13 cellular contexts compared by ENCODE assay signal in genomic region chr2:217980036-217980435, GRCh38. TPM values are rescaled to one million over a fixed set of nuclear protein-coding genes. Genes with fewer than 3 reads are reported as not detected.
DNase-seq lines count a peak whose midpoint lies in the region; ATAC-seq and TF ChIP-seq lines count a peak whose summit lies in the region.
"Had no signal": no experiment of that assay in that cellular context is flagged by ENCODE, and none has a peak within 500 bp of the region (broad histone marks: within the 10 kb centered on the region; RNA-seq: fewer than 3 reads in every experiment).

No MANE protein-coding gene starts in this region.

- peaks cover 95% of the 10 kb centered on the region for H4K20me1 ChIP-seq in smooth muscle cell (ENCODE audit: low read depth)

- no peaks in the 10 kb centered on the region for H3F3A ChIP-seq in smooth muscle cell (ENCODE audit: low read depth)

- H2AFZ ChIP-seq in smooth muscle cell (ENCODE audit: low read depth): no peak overlapping the region

- DNase-seq in CD14-positive monocyte (ENCODE audit: low spot score) (peak; percentile 44), lower leg skin (ENCODE audit: low spot score in 2 of 2) (peak; percentile 82 to 95), smooth muscle cell (lab: John Stamatoyannopoulos, UW; ENCODE audit: unreplicated experiment) (no peak), DMS79 (lab: John Stamatoyannopoulos, UW) (no peak), NCI-H446 (lab: John Stamatoyannopoulos, UW) (no peak), T-helper 2 cell (no peak)
- DNase-seq: activated naive CD4-positive, alpha-beta T cell treated with anti-CD3 and anti-CD28 coated beads, Interleukin-2, amount 50 U/mL, for 16 hours; stimulated activated naive CD8-positive, alpha-beta T cell treated with anti-CD3 and anti-CD28 coated beads, Interleukin-15, Interleukin-2, amounts not matched to agents 100 U/mL and 50 U/mL, for 24 hours had no signal

- peaks cover 2 to 30% of the 10 kb centered on the region in 2 donors for H3K4me1 ChIP-seq in esophagus (ENCODE audit: control insufficient read depth in 2 of 2, insufficient read depth in 2 of 2, low read length in 1 of 2)
- peaks cover 19% of the 10 kb centered on the region for H3K4me1 ChIP-seq in smooth muscle cell (ENCODE audit: low read depth)
- H3K4me1 ChIP-seq: SJCRH30 had no signal

- H3K27me3 Mint-ChIP-seq in CD14-positive monocyte (ENCODE audit: low read depth in 3 of 3): peaks cover 0 to 2% (median under 1%) of the 10 kb centered on the region in 3 donors

- H3K4me1 Mint-ChIP-seq in CD14-positive monocyte: no peaks in the 10 kb centered on the region
- H3K4me1 Mint-ChIP-seq: central memory CD8-positive, alpha-beta T cell; memory B cell had no signal

- ATAC-seq in HG03196 (IDR thresholded peaks at IDR 0.05; ENCODE audit: unreplicated experiment): no peak
- ATAC-seq: stimulated activated naive CD8-positive, alpha-beta T cell treated with anti-CD3 and anti-CD28 coated beads, Interleukin-15, Interleukin-2, amounts not matched to agents 100 U/mL and 50 U/mL, for 24 hours had no signal

- H3K4me2 ChIP-seq in smooth muscle cell: peak overlapping the region; percentile 94

- H3K36me3 ChIP-seq in esophagus (ENCODE audit: control insufficient read depth in 2 of 2, insufficient read depth in 2 of 2, low read length in 1 of 2): no peaks in the 10 kb centered on the region
- no peaks in the 10 kb centered on the region for H3K36me3 ChIP-seq in smooth muscle cell (ENCODE audit: low read depth)
- H3K36me3 ChIP-seq: SJCRH30 had no signal

- H3K4me3 ChIP-seq in esophagus (ENCODE audit: low read depth in 1 of 2, low read length in 2 of 2): no peak overlapping the region
- H3K4me3 ChIP-seq in lower leg skin (ENCODE audit: low read depth, poor library complexity, severe bottlenecking): no peak overlapping the region
- no peak overlapping the region for H3K4me3 ChIP-seq in smooth muscle cell
- H3K4me3 ChIP-seq: SJCRH30 had no signal

- H3K27me3 ChIP-seq in esophagus (ENCODE audit: control insufficient read depth in 1 of 2, insufficient read depth in 2 of 2, low read length in 2 of 2): no peaks in the 10 kb centered on the region
- H3K27me3 ChIP-seq in smooth muscle cell (ENCODE audit: low read depth): no peaks in the 10 kb centered on the region
- H3K27me3 ChIP-seq: SJCRH30 had no signal

- intact Hi-C loops in CD14-positive monocyte (cut with micrococcal nuclease) (loop anchor here in 1 of 2 donors (10.0 kb wide), 1 partner anchor 85 kb away; no protein-coding TSS in a partner anchor), lower leg skin (cut with DNase I; ENCODE audit: low total_unique reads) (no loop called here)

- no peak overlapping the region for H3K9ac ChIP-seq in smooth muscle cell (ENCODE audit: low read depth)

- H3K27ac Mint-ChIP-seq in CD14-positive monocyte: no peak overlapping the region
- H3K27ac Mint-ChIP-seq: memory B cell had no signal

- H3K4me3 Mint-ChIP-seq in CD14-positive monocyte: no peak overlapping the region
- H3K4me3 Mint-ChIP-seq: central memory CD8-positive, alpha-beta T cell; memory B cell had no signal

- H3K9me3 ChIP-seq in esophagus (ENCODE audit: control insufficient read depth in 2 of 2, insufficient read depth in 1 of 2, low read depth in 1 of 2, low read length in 1 of 2) (peaks cover 0 to 2% of the 10 kb centered on the region in 2 donors), smooth muscle cell (replicated peaks; ENCODE audit: low read depth) (no peaks in the 10 kb centered on the region)
- H3K9me3 ChIP-seq: SJCRH30 had no signal

- WGBS in esophagus, 2 donors: 36 to 43% methylated on average over 4 to 5 of the region's 5 CpGs
- 33 to 36% methylated on average over 5 of the region's 5 CpGs for WGBS in lower leg skin, 2 donors
- 75% methylated on average over 5 of the region's 5 CpGs for whole genome bisulfite sequencing in smooth muscle cell (ENCODE audit: low lambda C conversion rate)

- no peak for TF ChIP-seq POLR2A in lower leg skin (IDR thresholded peaks at IDR 0.05)

- peak overlapping the region; percentile 0 to 54 for H3K27ac ChIP-seq in esophagus (ENCODE audit: low read depth in 2 of 2, low read length in 1 of 2)
- peak overlapping the region; percentile 43 for H3K27ac ChIP-seq in smooth muscle cell (ENCODE audit: low read depth)
- H3K27ac ChIP-seq: SJCRH30 had no signal

- no peaks in the 10 kb centered on the region for H3K36me3 Mint-ChIP-seq in CD14-positive monocyte
- H3K36me3 Mint-ChIP-seq: memory B cell had no signal

- H3K9me3 Mint-ChIP-seq in CD14-positive monocyte: peaks cover 0 to 5% (median 0%) of the 10 kb centered on the region in 7 donors
- H3K9me3 Mint-ChIP-seq: central memory CD8-positive, alpha-beta T cell had no signal

- TF ChIP-seq CTCF in CD14-positive monocyte (IDR thresholded peaks at IDR 0.05): no peak
- no peak for TF ChIP-seq CTCF in lower leg skin (IDR thresholded peaks at IDR 0.05)
- TF ChIP-seq CTCF in smooth muscle cell (IDR thresholded peaks at IDR 0.05; ENCODE audit: borderline replicate concordance, insufficient read depth, poor library complexity, severe bottlenecking): no peak

- peaks cover 45% of the 10 kb centered on the region for H3K79me2 ChIP-seq in smooth muscle cell (ENCODE audit: low read depth)

RNA-seq across cellular contexts. Expression of gene TNS1, which starts 22.8 kb away (rescaled TPM):
- polyA plus RNA-seq in CD14-positive monocyte: 1 to 10 TPM in 1 of 2 donors, under 1 TPM in 1; 0.26 to 1.6 TPM
- 10 to 100 TPM; 28.3 to 39.0 TPM for polyA plus RNA-seq in esophagus
- total RNA-seq in lower leg skin: 100 to 1,000 TPM in 2 of 4 donors, 10 to 100 TPM in 2; 57.7 to 120 (median 95.7) TPM
- total RNA-seq in smooth muscle cell: 61.5 and 67.7 TPM in 2 replicates
- polyA plus RNA-seq in smooth muscle cell: 45.0 and 52.3 TPM in 2 replicates

Comparison
In these comparisons a context has a peak if more than half of its experiments do, and no peak if none do; other contexts are left out.
1. DNase-seq: peak in CD14-positive monocyte (single experiment) and lower leg skin (2 of 2); none in smooth muscle cell (single experiment), DMS79 (single experiment), NCI-H446 (0 of 2) and T-helper 2 cell (0 of 5).
2. RNA of gene TNS1, which starts 22.8 kb away (polyA plus RNA-seq): 45.0 to 52.3 TPM in smooth muscle cell and 28.3 to 39.0 TPM in esophagus; 0.26 to 1.6 TPM in CD14-positive monocyte; every median in the first group is over 10 times any median in the second.